In genomic region chr2:110267828-110268407, GRCh38 we compare ENCODE assay signal across 8 cellular contexts. TPM values are rescaled to one million over a fixed set of nuclear protein-coding genes. Genes with fewer than 3 reads are reported as not detected.
DNase-seq lines count a peak whose midpoint lies in the region; ATAC-seq, FAIRE-seq and TF ChIP-seq lines count a peak whose summit lies in the region.
"Not testable (repeated sequence)": the region's sequence is repeated elsewhere in the genome, so short reads cannot be mapped to it uniquely, and the experiment has no call there.

No MANE protein-coding gene starts in this region.

- ATAC-seq in A549 (peak; percentile 96 to 100), GM19351 (IDR thresholded peaks at IDR 0.05; ENCODE audit: unreplicated experiment) (peak; percentile 62), HG02759 (IDR thresholded peaks at IDR 0.05; ENCODE audit: unreplicated experiment) (peak; percentile 67), HG03565 (IDR thresholded peaks at IDR 0.05; ENCODE audit: unreplicated experiment) (peak; percentile 74), left colon (peak; percentile 92), psoas muscle (peak; percentile 83 to 91 (median 90))
- ATAC-seq in activated CD4-positive, alpha-beta T cell treated with anti-CD3 and anti-CD28 coated beads for 36 hours = peak; percentile 83
- peak; percentile 67 for ATAC-seq in central memory CD8-positive, alpha-beta T cell (replicated peaks; ENCODE audit: extremely low read depth, poor library complexity, severe bottlenecking)

- not testable (repeated sequence) for H3K9me3 Mint-ChIP-seq in activated CD4-positive, alpha-beta T cell treated with anti-CD3 and anti-CD28 coated beads for 36 hours (ENCODE audit: low read depth); central memory CD8-positive, alpha-beta T cell

- TF ChIP-seq CTCF in A549 (IDR thresholded peaks at IDR 0.05); psoas muscle (IDR thresholded peaks at IDR 0.05): not testable (repeated sequence)

- not testable (repeated sequence) for H3K27ac Mint-ChIP-seq in activated CD4-positive, alpha-beta T cell treated with anti-CD3 and anti-CD28 coated beads for 36 hours; central memory CD8-positive, alpha-beta T cell (ENCODE audit: low read depth)

- H3K36me3 ChIP-seq in psoas muscle (ENCODE audit: insufficient read depth in 1 of 2, low read depth in 1 of 2) = not testable (repeated sequence)

- H3K4me3 ChIP-seq in A549 = peak overlapping the region; percentile 36; the same call in 2 of the 3 replicates
- H3K4me3 ChIP-seq in psoas muscle = peak overlapping the region; percentile 41

- H3K27me3 ChIP-seq in psoas muscle (ENCODE audit: insufficient read depth in 3 of 3, low read length in 2 of 3) = not testable (repeated sequence)

- not testable (repeated sequence) for H3K4me1 Mint-ChIP-seq in activated CD4-positive, alpha-beta T cell treated with anti-CD3 and anti-CD28 coated beads for 36 hours; central memory CD8-positive, alpha-beta T cell

- TF ChIP-seq EP300 in A549 (IDR thresholded peaks at IDR 0.05) = not testable (repeated sequence)

- H3K9me3 ChIP-seq in A549, psoas muscle: not testable (repeated sequence)

- CTCF ChIA-PET in A549 (lab: Yijun Ruan, JAX); activated CD4-positive, alpha-beta T cell treated with anti-CD3 and anti-CD28 coated beads for 36 hours (lab: Charles Lee): not testable (repeated sequence)

- WGBS in A549 (ENCODE audit: missing lambda C conversion rate) = 49% methylated on average over 3 of the region's 17 CpGs
- WGBS in psoas muscle, 3 donors = 41 to 100% (median 100%) methylated on average over 1 to 6 of the region's 17 CpGs

- not testable (repeated sequence) for FAIRE-seq in A549 (lab: Jason Lieb, UNC)

- TF ChIP-seq RAD21 in A549 (conservative IDR thresholded peaks at IDR 0.05 in 1 of 2, IDR thresholded peaks at IDR 0.05 in 1 of 2) = not testable (repeated sequence)

- not testable (repeated sequence) for H3K27me3 Mint-ChIP-seq in activated CD4-positive, alpha-beta T cell treated with anti-CD3 and anti-CD28 coated beads for 36 hours; central memory CD8-positive, alpha-beta T cell

- peak overlapping the region; percentile 65; the same call in 2 of the 3 replicates for H3K4me2 ChIP-seq in A549

- H3K4me1 ChIP-seq in A549, psoas muscle: not testable (repeated sequence)

- not testable (repeated sequence) for H3K36me3 Mint-ChIP-seq in activated CD4-positive, alpha-beta T cell treated with anti-CD3 and anti-CD28 coated beads for 36 hours (ENCODE audit: low read depth); central memory CD8-positive, alpha-beta T cell (ENCODE audit: insufficient read depth)

- intact Hi-C loops in activated CD4-positive, alpha-beta T cell treated with anti-CD3 and anti-CD28 coated beads for 36 hours (cut with DNase I, micrococcal nuclease); left colon (cut with DNase I, micrococcal nuclease); psoas muscle (cut with DNase I): not testable (repeated sequence)

- H3K4me3 Mint-ChIP-seq in activated CD4-positive, alpha-beta T cell treated with anti-CD3 and anti-CD28 coated beads for 36 hours; central memory CD8-positive, alpha-beta T cell: not testable (repeated sequence)

- H3K27ac ChIP-seq in A549, psoas muscle: not testable (repeated sequence)

- TF ChIP-seq POLR2A in A549 (IDR thresholded peaks at IDR 0.05; ENCODE audit: low read length) = not testable (repeated sequence)

- POLR2A ChIA-PET in A549 (lab: Yijun Ruan, JAX); activated CD4-positive, alpha-beta T cell treated with anti-CD3 and anti-CD28 coated beads for 36 hours (lab: Charles Lee): not testable (repeated sequence)

- not testable (repeated sequence) for DNase-seq in A549 (ENCODE audit: low read depth in 1 of 2, low spot score in 1 of 2); central memory CD8-positive, alpha-beta T cell (ENCODE audit: low spot score in 2 of 2); left colon; psoas muscle
- DNase-seq in activated CD4-positive, alpha-beta T cell treated with anti-CD3 and anti-CD28 coated beads for 36 hours = peak; percentile 5

RNA-seq across cellular contexts. Expression of gene MTLN, which starts 55.6 kb away (rescaled TPM):
- 59.3 and 77.5 TPM in 2 replicates for polyA plus RNA-seq in A549 (2011; rRNA removed)
- polyA plus RNA-seq in A549 (2012; cell fraction: cytosol; rRNA removed) = 188 and 226 TPM in 2 replicates
- 159 and 166 TPM in 2 replicates for polyA plus RNA-seq in A549 (2012; cell fraction: nucleus; rRNA removed)
- polyA plus RNA-seq in A549 (2017; fragmentation: RNase III; extraction: RNeasy Plus Mini Kit Qiagen cat#74134 plus additional on column Dnase treatment) = 107 to 123 TPM (median 107 TPM) in 3 replicates
- polyA minus RNA-seq in A549 (2011; rRNA and poly(A)+ RNA removed) = 7.2 and 18.7 TPM in 2 replicates
- total RNA-seq in activated CD4-positive, alpha-beta T cell treated with anti-CD3 and anti-CD28 coated beads for 36 hours = 10 to 100 TPM; 46.3 to 55.6 TPM
- total RNA-seq in left colon = 10 to 100 TPM; 28.5 to 45.8 TPM
- 100 to 1,000 TPM; 285 to 394 (median 350) TPM for total RNA-seq in psoas muscle
- 100 to 1,000 TPM; 622 to 826 (median 765) TPM for polyA plus RNA-seq in psoas muscle

Comparison
In these comparisons a context has a peak if more than half of its experiments do, and no peak if none do; other contexts are left out.
1. RNA of gene MTLN, which starts 55.6 kb away (total RNA-seq): 285 to 394 TPM in psoas muscle; 46.3 to 55.6 TPM in activated CD4-positive, alpha-beta T cell treated with anti-CD3 and anti-CD28 coated beads for 36 hours and 28.5 to 45.8 TPM in left colon; every median in the first group is over 4 times any median in the second.
2. Peak in every context shown above with its lines, with median percentiles within 50 percentile points of each other: ATAC-seq.